1 cellular context compared by ENCODE assay signal in genomic region chr19:37217855-37218591, GRCh38.
TF ChIP-seq lines count a peak whose summit lies in the region.

ZNF383 (plus strand) TSS chr19:37218214; CDS start chr19:37230454, 12,240 bp downstream.

TF ChIP-seq in HEK293, 187 proteins besides CTCF, POLR2A, EP300 and RAD21 (continued from another document):
- TF ChIP-seq ZIC2 (tag by site-specific recombination; IDR thresholded peaks at IDR 0.05) (peak; percentile 50), ZNF768 (tag by site-specific recombination; IDR thresholded peaks at IDR 0.05) (no peak; the same call in 1 of the 2 replicates), ZNF211 (tag by site-specific recombination; IDR thresholded peaks at IDR 0.05; ENCODE audit: low read depth) (no peak), SCRT2 (tag by site-specific recombination; IDR thresholded peaks at IDR 0.05) (no peak; the same call in none of the 2 replicates), ZNF133 (tag by site-specific recombination; IDR thresholded peaks at IDR 0.05) (peak; percentile 74), ZNF548 (tag by site-specific recombination; IDR thresholded peaks at IDR 0.05) (peak; percentile 74; the same call in 1 of the 2 replicates), RBAK (tag by site-specific recombination; IDR thresholded peaks at IDR 0.05) (peak; percentile 59; the same call in 1 of the 2 replicates), WT1 (tag by site-specific recombination; IDR thresholded peaks at IDR 0.05) (peak; percentile 64), ZNF707 (tag by site-specific recombination; IDR thresholded peaks at IDR 0.05) (peak; percentile 48; the same call in 1 of the 2 replicates), ZBTB20 (tag by site-specific recombination; IDR thresholded peaks at IDR 0.05) (peak; percentile 96), GLIS2 (tag by site-specific recombination; IDR thresholded peaks at IDR 0.05) (peak; percentile 7; the same call in 1 of the 2 replicates), ZBTB10 (tag by site-specific recombination; IDR thresholded peaks at IDR 0.05) (peak; percentile 55; the same call in 1 of the 2 replicates), ZSCAN30 (tag by site-specific recombination; IDR thresholded peaks at IDR 0.05) (peak; percentile 93), TCF7L2 (IDR thresholded peaks at IDR 0.05; ENCODE audit: borderline replicate concordance, low read depth, low read length) (no peak), ZNF510 (tag by site-specific recombination; IDR thresholded peaks at IDR 0.05; ENCODE audit: insufficient replicate concordance) (no peak), ZXDB (tag by site-specific recombination; IDR thresholded peaks at IDR 0.05) (peak; percentile 99), ZNF394 (tag by site-specific recombination; IDR thresholded peaks at IDR 0.05; ENCODE audit: borderline replicate concordance) (peak; percentile 76; the same call in 1 of the 2 replicates), ZNF121 (tag by site-specific recombination; IDR thresholded peaks at IDR 0.05) (no peak; the same call in 1 of the 2 replicates), ZNF302 (tag by site-specific recombination; IDR thresholded peaks at IDR 0.05; ENCODE audit: low read depth) (0 out of 2 replicates have a peak, but pooled peaks have one; percentile 84), ZNF19 (tag by site-specific recombination; IDR thresholded peaks at IDR 0.05; ENCODE audit: low read depth) (no peak), MEIS1 (CRISPR knock-in tag; IDR thresholded peaks at IDR 0.05; ENCODE audit: borderline replicate concordance) (no peak), ZNF629 (tag by site-specific recombination; IDR thresholded peaks at IDR 0.05) (peak; percentile 85), ZFP37 (tag by site-specific recombination; IDR thresholded peaks at IDR 0.05) (peak; percentile 97), YY2 (tag by site-specific recombination; IDR thresholded peaks at IDR 0.05) (peak; percentile 99), ZSCAN16 (tag by site-specific recombination; IDR thresholded peaks at IDR 0.05) (peak; percentile 83; the same call in 1 of the 2 replicates), ZNF747 (tag by site-specific recombination; IDR thresholded peaks at IDR 0.05) (peak; percentile 79; the same call in 1 of the 2 replicates), ZFP3 (tag by site-specific recombination; IDR thresholded peaks at IDR 0.05; ENCODE audit: low read depth) (peak; percentile 86), ZNF701 (tag by site-specific recombination; IDR thresholded peaks at IDR 0.05) (no peak; the same call in 1 of the 2 replicates), ZNF549 (tag by site-specific recombination; IDR thresholded peaks at IDR 0.05) (no peak), MZF1 (tag by site-specific recombination; IDR thresholded peaks at IDR 0.05; ENCODE audit: borderline replicate concordance) (no peak), KLF16 (tag by site-specific recombination; IDR thresholded peaks at IDR 0.05) (peak; percentile 95), ZNF670 (tag by site-specific recombination; IDR thresholded peaks at IDR 0.05; ENCODE audit: low read depth) (peak; percentile 10; the same call in 1 of the 2 replicates), TRIM28 (IDR thresholded peaks at IDR 0.05; ENCODE audit: borderline replicate concordance, low read length) (peak; percentile 94), KLF10 (tag by site-specific recombination; IDR thresholded peaks at IDR 0.05) (no peak), HOXA7 (CRISPR knock-in tag; IDR thresholded peaks at IDR 0.05; ENCODE audit: borderline replicate concordance) (no peak), KLF9 (tag by site-specific recombination; IDR thresholded peaks at IDR 0.05; ENCODE audit: low read depth) (peak; percentile 85), ZBTB1 (tag by site-specific recombination; IDR thresholded peaks at IDR 0.05) (no peak; the same call in 1 of the 2 replicates), ZNF600 (tag by site-specific recombination; IDR thresholded peaks at IDR 0.05) (peak; percentile 100), ZNF184 (tag by site-specific recombination; IDR thresholded peaks at IDR 0.05) (no peak), ZNF2 (tag by site-specific recombination; IDR thresholded peaks at IDR 0.05) (peak; percentile 99), ZNF830 (tag by site-specific recombination; IDR thresholded peaks at IDR 0.05; ENCODE audit: low read depth) (no peak), KLF1 (tag by site-specific recombination; IDR thresholded peaks at IDR 0.05) (peak; percentile 54), HOXC10 (CRISPR knock-in tag; IDR thresholded peaks at IDR 0.05) (no peak)
- TF ChIP-seq, protein P1, sequence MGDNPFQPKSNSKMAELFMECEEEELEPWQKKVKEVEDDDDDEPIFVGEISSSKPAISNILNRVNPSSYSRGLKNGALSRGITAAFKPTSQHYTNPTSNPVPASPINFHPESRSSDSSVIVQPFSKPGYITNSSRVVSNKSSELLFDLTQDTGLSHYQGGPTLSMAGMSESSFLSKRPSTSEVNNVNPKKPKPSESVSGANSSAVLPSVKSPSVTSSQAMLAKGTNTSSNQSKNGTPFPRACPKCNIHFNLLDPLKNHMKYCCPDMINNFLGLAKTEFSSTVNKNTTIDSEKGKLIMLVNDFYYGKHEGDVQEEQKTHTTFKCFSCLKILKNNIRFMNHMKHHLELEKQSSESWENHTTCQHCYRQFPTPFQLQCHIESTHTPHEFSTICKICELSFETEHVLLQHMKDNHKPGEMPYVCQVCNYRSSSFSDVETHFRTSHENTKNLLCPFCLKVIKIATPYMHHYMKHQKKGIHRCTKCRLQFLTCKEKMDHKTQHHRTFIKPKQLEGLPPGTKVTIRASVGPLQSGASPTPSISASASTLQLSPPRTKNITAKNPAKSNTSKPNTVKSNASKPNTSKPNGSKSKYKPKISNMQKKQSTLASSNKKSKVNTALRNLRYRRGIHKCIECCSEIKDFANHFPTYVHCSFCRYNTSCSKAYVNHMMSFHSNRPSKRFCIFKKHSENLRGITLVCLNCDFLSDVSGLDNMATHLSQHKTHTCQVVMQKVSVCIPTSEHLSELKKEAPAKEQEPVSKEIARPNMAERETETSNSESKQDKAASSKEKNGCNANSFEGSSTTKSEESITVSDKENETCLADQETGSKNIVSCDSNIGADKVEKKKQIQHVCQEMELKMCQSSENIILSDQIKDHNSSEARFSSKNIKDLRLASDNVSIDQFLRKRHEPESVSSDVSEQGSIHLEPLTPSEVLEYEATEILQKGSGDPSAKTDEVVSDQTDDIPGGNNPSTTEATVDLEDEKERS (tag by site-specific recombination; IDR thresholded peaks at IDR 0.05), result peak; percentile 95
- TF ChIP-seq, protein P2, sequence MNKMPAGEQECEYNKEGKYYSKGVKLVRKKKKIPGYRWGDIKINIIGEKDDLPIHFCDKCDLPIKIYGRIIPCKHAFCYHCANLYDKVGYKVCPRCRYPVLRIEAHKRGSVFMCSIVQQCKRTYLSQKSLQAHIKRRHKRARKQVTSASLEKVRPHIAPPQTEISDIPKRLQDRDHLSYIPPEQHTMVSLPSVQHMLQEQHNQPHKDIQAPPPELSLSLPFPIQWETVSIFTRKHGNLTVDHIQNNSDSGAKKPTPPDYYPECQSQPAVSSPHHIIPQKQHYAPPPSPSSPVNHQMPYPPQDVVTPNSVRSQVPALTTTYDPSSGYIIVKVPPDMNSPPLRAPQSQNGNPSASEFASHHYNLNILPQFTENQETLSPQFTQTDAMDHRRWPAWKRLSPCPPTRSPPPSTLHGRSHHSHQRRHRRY (tag by site-specific recombination; IDR thresholded peaks at IDR 0.05), result no peak
- TF ChIP-seq, protein P3, sequence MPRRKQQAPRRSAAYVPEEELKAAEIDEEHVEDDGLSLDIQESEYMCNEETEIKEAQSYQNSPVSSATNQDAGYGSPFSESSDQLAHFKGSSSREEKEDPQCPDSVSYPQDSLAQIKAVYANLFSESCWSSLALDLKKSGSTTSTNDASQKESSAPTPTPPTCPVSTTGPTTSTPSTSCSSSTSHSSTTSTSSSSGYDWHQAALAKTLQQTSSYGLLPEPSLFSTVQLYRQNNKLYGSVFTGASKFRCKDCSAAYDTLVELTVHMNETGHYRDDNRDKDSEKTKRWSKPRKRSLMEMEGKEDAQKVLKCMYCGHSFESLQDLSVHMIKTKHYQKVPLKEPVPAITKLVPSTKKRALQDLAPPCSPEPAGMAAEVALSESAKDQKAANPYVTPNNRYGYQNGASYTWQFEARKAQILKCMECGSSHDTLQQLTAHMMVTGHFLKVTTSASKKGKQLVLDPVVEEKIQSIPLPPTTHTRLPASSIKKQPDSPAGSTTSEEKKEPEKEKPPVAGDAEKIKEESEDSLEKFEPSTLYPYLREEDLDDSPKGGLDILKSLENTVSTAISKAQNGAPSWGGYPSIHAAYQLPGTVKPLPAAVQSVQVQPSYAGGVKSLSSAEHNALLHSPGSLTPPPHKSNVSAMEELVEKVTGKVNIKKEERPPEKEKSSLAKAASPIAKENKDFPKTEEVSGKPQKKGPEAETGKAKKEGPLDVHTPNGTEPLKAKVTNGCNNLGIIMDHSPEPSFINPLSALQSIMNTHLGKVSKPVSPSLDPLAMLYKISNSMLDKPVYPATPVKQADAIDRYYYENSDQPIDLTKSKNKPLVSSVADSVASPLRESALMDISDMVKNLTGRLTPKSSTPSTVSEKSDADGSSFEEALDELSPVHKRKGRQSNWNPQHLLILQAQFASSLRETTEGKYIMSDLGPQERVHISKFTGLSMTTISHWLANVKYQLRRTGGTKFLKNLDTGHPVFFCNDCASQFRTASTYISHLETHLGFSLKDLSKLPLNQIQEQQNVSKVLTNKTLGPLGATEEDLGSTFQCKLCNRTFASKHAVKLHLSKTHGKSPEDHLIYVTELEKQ (tag by site-specific recombination; IDR thresholded peaks at IDR 0.05; ENCODE audit: borderline replicate concordance), result no peak
- TF ChIP-seq, protein P4, sequence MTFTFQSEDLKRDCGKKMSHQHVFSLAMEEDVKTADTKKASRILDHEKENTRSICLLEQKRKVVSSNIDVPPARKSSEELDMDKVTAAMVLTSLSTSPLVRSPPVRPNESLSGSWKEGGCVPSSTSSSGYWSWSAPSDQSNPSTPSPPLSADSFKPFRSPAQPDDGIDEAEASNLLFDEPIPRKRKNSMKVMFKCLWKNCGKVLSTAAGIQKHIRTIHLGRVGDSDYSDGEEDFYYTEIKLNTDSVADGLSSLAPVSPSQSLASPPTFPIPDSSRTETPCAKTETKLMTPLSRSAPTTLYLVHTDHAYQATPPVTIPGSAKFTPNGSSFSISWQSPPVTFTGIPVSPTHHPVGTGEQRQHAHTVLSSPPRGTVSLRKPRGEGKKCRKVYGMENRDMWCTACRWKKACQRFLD (tag by site-specific recombination; IDR thresholded peaks at IDR 0.05), result no peak; the same call in 1 of the 2 replicates
- TF ChIP-seq, protein P5, sequence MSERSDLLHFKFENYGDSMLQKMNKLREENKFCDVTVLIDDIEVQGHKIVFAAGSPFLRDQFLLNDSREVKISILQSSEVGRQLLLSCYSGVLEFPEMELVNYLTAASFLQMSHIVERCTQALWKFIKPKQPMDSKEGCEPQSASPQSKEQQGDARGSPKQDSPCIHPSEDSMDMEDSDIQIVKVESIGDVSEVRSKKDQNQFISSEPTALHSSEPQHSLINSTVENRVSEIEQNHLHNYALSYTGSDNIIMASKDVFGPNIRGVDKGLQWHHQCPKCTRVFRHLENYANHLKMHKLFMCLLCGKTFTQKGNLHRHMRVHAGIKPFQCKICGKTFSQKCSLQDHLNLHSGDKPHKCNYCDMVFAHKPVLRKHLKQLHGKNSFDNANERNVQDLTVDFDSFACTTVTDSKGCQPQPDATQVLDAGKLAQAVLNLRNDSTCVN (tag by site-specific recombination; optimal IDR thresholded peaks at IDR 0.05), result peak; percentile 94
TF ChIP-seq in HEK293: peak in this region for 88.
